In genomic region chr11:19398772-19399542, GRCh38 we compare ENCODE assay signal across 15 cellular contexts.
A peak's percentile ranks its signal among the peaks of the same experiment; 100 is the strongest.
DNase-seq lines count a peak whose midpoint lies in the region; ATAC-seq and TF ChIP-seq lines count a peak whose summit lies in the region.
"Had no signal": no experiment of that assay in that cellular context is flagged by ENCODE, and none has a peak within 500 bp of the region (broad histone marks: within the 10 kb centered on the region; RNA-seq: fewer than 3 reads in every experiment).

No MANE protein-coding gene starts in this region.

- WGBS in lung, 2 donors = 54 to 66% methylated on average over 9 of the region's 9 CpGs

- H3K9me3 ChIP-seq in breast epithelium (no peaks in the 10 kb centered on the region), lung (ENCODE audit: control insufficient read depth in 2 of 2, insufficient read depth in 1 of 2, low read length in 1 of 2) (no peaks in the 10 kb centered on the region), vagina (no peaks in the 10 kb centered on the region)
- H3K9me3 ChIP-seq: esophagus muscularis mucosa had no signal

- CTCF ChIA-PET in MCF 10A (lab: Yijun Ruan, JAX) = no interaction called here

- H3K4me1 ChIP-seq in breast epithelium = no peaks in the 10 kb centered on the region
- no peaks in the 10 kb centered on the region for H3K4me1 ChIP-seq in lung (ENCODE audit: control insufficient read depth in 2 of 2, insufficient read depth in 2 of 2, low read length in 2 of 2)
- peaks cover 14% of the 10 kb centered on the region for H3K4me1 ChIP-seq in vagina

- intact Hi-C loops in MCF 10A (cut with micrococcal nuclease) (no loop called here), breast epithelium (cut with DNase I; ENCODE audit: low total_unique reads) (no loop called here), vagina (cut with DNase I) (no loop called here)

- no peak overlapping the region for H3K4me3 Mint-ChIP-seq in MCF 10A (ENCODE audit: unreplicated experiment)
- H3K4me3 Mint-ChIP-seq: brain had no signal

- no peaks in the 10 kb centered on the region for H3K36me3 Mint-ChIP-seq in MCF 10A (ENCODE audit: insufficient read depth, unreplicated experiment)
- H3K36me3 Mint-ChIP-seq: brain had no signal

- DNase-seq in MCF 10A (ENCODE audit: unreplicated experiment) (peak; percentile 58), breast epithelium (ENCODE audit: low spot score in 2 of 2) (no peak), brain microvascular endothelial cell (peak; percentile 45), lung (ENCODE audit: low spot score) (no peak), vagina (ENCODE audit: extremely low spot score in 2 of 2) (peak; percentile 43 to 94), G401 (ENCODE audit: low spot score) (no peak)
- DNase-seq in stimulated activated naive CD8-positive, alpha-beta T cell treated with anti-CD3 and anti-CD28 coated beads, Interleukin-15, Interleukin-2, amounts not matched to agents 100 U/mL and 50 U/mL, for 24 hours = no peak
- DNase-seq: activated CD8-positive, alpha-beta memory T cell treated with anti-CD3 and anti-CD28 coated beads, Interleukin-2, amount 50 U/mL, for 4 hours; NCI-H226 had no signal

- POLR2A ChIA-PET in MCF 10A (lab: Yijun Ruan, JAX) = interaction anchor here (0.8 to 1.7 kb wide), 2 partner anchors 13 to 15 kb away, joined by 4 read pairs; no protein-coding TSS in a partner anchor

- no peak overlapping the region for H3K27ac Mint-ChIP-seq in MCF 10A (ENCODE audit: low read depth, unreplicated experiment)
- H3K27ac Mint-ChIP-seq: brain, progenitor cell of endocrine pancreas had no signal

- H3K4me3 ChIP-seq in breast epithelium (no peak overlapping the region), brain microvascular endothelial cell (ENCODE audit: low read depth, low read length) (no peak overlapping the region), lung (no peak overlapping the region), vagina (no peak overlapping the region)
- H3K4me3 ChIP-seq: esophagus muscularis mucosa had no signal

- no peaks in the 10 kb centered on the region for H3K9me3 Mint-ChIP-seq in MCF 10A (ENCODE audit: unreplicated experiment)
- H3K9me3 Mint-ChIP-seq: brain had no signal

- TF ChIP-seq CTCF in MCF 10A (IDR thresholded peaks at IDR 0.05; ENCODE audit: unreplicated experiment) (no peak), breast epithelium (IDR thresholded peaks at IDR 0.05) (no peak), brain microvascular endothelial cell (IDR thresholded peaks at IDR 0.05; ENCODE audit: low read depth, low read length, missing control alignments) (no peak), lung (IDR thresholded peaks at IDR 0.05; ENCODE audit: control extremely low read depth, extremely low read depth) (no peak), vagina (IDR thresholded peaks at IDR 0.05) (no peak)

- no peaks in the 10 kb centered on the region for H3K27me3 ChIP-seq in breast epithelium
- no peaks in the 10 kb centered on the region for H3K27me3 ChIP-seq in brain microvascular endothelial cell (replicated peaks)
- no peaks in the 10 kb centered on the region for H3K27me3 ChIP-seq in lung (ENCODE audit: control insufficient read depth, insufficient read depth)
- H3K27me3 ChIP-seq in vagina = no peaks in the 10 kb centered on the region
- H3K27me3 ChIP-seq: esophagus muscularis mucosa had no signal

- ATAC-seq in lung (ENCODE audit: insufficient read depth, low FRiP score) (peak; percentile 40), HG03457 (IDR thresholded peaks at IDR 0.05; ENCODE audit: unreplicated experiment) (no peak)
- ATAC-seq in stimulated activated naive CD8-positive, alpha-beta T cell treated with anti-CD3 and anti-CD28 coated beads, Interleukin-15, Interleukin-2, amounts not matched to agents 100 U/mL and 50 U/mL, for 24 hours = no peak
- ATAC-seq: left colon, Panc1 had no signal

- BruUV-seq in MCF 10A (replicated peaks; lab: Mats Ljungman, UMichigan) = no TSS peak

- no peak overlapping the region for H3K27ac ChIP-seq in breast epithelium
- no peak overlapping the region for H3K27ac ChIP-seq in brain microvascular endothelial cell
- peak overlapping the region in 1 of 2 donors; percentile 49 for H3K27ac ChIP-seq in lung (ENCODE audit: low read depth in 1 of 2, low read length in 1 of 2)
- H3K27ac ChIP-seq in vagina = no peak overlapping the region

- no peaks in the 10 kb centered on the region for H3K27me3 Mint-ChIP-seq in MCF 10A (ENCODE audit: insufficient read depth, unreplicated experiment)

- H3K4me1 Mint-ChIP-seq in MCF 10A (ENCODE audit: insufficient read depth, unreplicated experiment) = no peaks in the 10 kb centered on the region
- H3K4me1 Mint-ChIP-seq: brain had no signal

- in situ Hi-C loops in brain microvascular endothelial cell (cut with HindIII; ENCODE audit: low pct_ligation_motif_present, low sequenced_read_pairs) (no loop called here), G401 (cut with HindIII; ENCODE audit: low sequenced_read_pairs) (no loop called here)

- TF ChIP-seq POLR2A in breast epithelium (IDR thresholded peaks at IDR 0.05) (no peak), vagina (IDR thresholded peaks at IDR 0.05) (no peak)

- H3K36me3 ChIP-seq in breast epithelium (no peaks in the 10 kb centered on the region), brain microvascular endothelial cell (replicated peaks) (no peaks in the 10 kb centered on the region), lung (ENCODE audit: control insufficient read depth in 2 of 2, insufficient read depth in 2 of 2, low read length in 2 of 2) (no peaks in the 10 kb centered on the region), vagina (no peaks in the 10 kb centered on the region)
- H3K36me3 ChIP-seq: esophagus muscularis mucosa had no signal

Comparison
In these comparisons a context has a peak if more than half of its experiments do, and no peak if none do; other contexts are left out.
1. DNase-seq: peak in MCF 10A (single experiment), brain microvascular endothelial cell (single experiment) and vagina (2 of 2); none in breast epithelium (0 of 2), lung (single experiment), stimulated activated naive CD8-positive, alpha-beta T cell treated with anti-CD3 and anti-CD28 coated beads, Interleukin-15, Interleukin-2, amounts not matched to agents 100 U/mL and 50 U/mL, for 24 hours (single experiment) and G401 (single experiment).